Comparison of ENCODE assay signal across 1 cellular context in genomic region chrX:136890596-136890995, GRCh38.
TF ChIP-seq lines count a peak whose summit lies in the region.
"Not testable (repeated sequence)": the region's sequence is repeated elsewhere in the genome, so short reads cannot be mapped to it uniquely, and the experiment has no call there.

No MANE protein-coding gene starts in this region.

TF ChIP-seq in K562, 482 proteins besides CTCF, POLR2A, EP300 and RAD21 (continued from another document):
- 0 out of 2 replicates have a peak, but pooled peaks have one; percentile 19 for TF ChIP-seq SMARCA4 (IDR thresholded peaks at IDR 0.05)
- TF ChIP-seq, protein P1, sequence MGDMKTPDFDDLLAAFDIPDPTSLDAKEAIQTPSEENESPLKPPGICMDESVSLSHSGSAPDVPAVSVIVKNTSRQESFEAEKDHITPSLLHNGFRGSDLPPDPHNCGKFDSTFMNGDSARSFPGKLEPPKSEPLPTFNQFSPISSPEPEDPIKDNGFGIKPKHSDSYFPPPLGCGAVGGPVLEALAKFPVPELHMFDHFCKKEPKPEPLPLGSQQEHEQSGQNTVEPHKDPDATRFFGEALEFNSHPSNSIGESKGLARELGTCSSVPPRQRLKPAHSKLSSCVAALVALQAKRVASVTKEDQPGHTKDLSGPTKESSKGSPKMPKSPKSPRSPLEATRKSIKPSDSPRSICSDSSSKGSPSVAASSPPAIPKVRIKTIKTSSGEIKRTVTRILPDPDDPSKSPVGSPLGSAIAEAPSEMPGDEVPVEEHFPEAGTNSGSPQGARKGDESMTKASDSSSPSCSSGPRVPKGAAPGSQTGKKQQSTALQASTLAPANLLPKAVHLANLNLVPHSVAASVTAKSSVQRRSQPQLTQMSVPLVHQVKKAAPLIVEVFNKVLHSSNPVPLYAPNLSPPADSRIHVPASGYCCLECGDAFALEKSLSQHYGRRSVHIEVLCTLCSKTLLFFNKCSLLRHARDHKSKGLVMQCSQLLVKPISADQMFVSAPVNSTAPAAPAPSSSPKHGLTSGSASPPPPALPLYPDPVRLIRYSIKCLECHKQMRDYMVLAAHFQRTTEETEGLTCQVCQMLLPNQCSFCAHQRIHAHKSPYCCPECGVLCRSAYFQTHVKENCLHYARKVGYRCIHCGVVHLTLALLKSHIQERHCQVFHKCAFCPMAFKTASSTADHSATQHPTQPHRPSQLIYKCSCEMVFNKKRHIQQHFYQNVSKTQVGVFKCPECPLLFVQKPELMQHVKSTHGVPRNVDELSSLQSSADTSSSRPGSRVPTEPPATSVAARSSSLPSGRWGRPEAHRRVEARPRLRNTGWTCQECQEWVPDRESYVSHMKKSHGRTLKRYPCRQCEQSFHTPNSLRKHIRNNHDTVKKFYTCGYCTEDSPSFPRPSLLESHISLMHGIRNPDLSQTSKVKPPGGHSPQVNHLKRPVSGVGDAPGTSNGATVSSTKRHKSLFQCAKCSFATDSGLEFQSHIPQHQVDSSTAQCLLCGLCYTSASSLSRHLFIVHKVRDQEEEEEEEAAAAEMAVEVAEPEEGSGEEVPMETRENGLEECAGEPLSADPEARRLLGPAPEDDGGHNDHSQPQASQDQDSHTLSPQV (IDR thresholded peaks at IDR 0.05) = peak; percentile 89
- TF ChIP-seq, protein P2, sequence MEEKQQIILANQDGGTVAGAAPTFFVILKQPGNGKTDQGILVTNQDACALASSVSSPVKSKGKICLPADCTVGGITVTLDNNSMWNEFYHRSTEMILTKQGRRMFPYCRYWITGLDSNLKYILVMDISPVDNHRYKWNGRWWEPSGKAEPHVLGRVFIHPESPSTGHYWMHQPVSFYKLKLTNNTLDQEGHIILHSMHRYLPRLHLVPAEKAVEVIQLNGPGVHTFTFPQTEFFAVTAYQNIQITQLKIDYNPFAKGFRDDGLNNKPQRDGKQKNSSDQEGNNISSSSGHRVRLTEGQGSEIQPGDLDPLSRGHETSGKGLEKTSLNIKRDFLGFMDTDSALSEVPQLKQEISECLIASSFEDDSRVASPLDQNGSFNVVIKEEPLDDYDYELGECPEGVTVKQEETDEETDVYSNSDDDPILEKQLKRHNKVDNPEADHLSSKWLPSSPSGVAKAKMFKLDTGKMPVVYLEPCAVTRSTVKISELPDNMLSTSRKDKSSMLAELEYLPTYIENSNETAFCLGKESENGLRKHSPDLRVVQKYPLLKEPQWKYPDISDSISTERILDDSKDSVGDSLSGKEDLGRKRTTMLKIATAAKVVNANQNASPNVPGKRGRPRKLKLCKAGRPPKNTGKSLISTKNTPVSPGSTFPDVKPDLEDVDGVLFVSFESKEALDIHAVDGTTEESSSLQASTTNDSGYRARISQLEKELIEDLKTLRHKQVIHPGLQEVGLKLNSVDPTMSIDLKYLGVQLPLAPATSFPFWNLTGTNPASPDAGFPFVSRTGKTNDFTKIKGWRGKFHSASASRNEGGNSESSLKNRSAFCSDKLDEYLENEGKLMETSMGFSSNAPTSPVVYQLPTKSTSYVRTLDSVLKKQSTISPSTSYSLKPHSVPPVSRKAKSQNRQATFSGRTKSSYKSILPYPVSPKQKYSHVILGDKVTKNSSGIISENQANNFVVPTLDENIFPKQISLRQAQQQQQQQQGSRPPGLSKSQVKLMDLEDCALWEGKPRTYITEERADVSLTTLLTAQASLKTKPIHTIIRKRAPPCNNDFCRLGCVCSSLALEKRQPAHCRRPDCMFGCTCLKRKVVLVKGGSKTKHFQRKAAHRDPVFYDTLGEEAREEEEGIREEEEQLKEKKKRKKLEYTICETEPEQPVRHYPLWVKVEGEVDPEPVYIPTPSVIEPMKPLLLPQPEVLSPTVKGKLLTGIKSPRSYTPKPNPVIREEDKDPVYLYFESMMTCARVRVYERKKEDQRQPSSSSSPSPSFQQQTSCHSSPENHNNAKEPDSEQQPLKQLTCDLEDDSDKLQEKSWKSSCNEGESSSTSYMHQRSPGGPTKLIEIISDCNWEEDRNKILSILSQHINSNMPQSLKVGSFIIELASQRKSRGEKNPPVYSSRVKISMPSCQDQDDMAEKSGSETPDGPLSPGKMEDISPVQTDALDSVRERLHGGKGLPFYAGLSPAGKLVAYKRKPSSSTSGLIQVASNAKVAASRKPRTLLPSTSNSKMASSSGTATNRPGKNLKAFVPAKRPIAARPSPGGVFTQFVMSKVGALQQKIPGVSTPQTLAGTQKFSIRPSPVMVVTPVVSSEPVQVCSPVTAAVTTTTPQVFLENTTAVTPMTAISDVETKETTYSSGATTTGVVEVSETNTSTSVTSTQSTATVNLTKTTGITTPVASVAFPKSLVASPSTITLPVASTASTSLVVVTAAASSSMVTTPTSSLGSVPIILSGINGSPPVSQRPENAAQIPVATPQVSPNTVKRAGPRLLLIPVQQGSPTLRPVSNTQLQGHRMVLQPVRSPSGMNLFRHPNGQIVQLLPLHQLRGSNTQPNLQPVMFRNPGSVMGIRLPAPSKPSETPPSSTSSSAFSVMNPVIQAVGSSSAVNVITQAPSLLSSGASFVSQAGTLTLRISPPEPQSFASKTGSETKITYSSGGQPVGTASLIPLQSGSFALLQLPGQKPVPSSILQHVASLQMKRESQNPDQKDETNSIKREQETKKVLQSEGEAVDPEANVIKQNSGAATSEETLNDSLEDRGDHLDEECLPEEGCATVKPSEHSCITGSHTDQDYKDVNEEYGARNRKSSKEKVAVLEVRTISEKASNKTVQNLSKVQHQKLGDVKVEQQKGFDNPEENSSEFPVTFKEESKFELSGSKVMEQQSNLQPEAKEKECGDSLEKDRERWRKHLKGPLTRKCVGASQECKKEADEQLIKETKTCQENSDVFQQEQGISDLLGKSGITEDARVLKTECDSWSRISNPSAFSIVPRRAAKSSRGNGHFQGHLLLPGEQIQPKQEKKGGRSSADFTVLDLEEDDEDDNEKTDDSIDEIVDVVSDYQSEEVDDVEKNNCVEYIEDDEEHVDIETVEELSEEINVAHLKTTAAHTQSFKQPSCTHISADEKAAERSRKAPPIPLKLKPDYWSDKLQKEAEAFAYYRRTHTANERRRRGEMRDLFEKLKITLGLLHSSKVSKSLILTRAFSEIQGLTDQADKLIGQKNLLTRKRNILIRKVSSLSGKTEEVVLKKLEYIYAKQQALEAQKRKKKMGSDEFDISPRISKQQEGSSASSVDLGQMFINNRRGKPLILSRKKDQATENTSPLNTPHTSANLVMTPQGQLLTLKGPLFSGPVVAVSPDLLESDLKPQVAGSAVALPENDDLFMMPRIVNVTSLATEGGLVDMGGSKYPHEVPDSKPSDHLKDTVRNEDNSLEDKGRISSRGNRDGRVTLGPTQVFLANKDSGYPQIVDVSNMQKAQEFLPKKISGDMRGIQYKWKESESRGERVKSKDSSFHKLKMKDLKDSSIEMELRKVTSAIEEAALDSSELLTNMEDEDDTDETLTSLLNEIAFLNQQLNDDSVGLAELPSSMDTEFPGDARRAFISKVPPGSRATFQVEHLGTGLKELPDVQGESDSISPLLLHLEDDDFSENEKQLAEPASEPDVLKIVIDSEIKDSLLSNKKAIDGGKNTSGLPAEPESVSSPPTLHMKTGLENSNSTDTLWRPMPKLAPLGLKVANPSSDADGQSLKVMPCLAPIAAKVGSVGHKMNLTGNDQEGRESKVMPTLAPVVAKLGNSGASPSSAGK (IDR thresholded peaks at IDR 0.05) = peak; percentile 43; the same call in 1 of the 2 replicates
- 0 out of 2 replicates have a peak, but pooled peaks have one; percentile 48 for TF ChIP-seq ZNF395 (CRISPR knock-in tag; IDR thresholded peaks at IDR 0.05)
- not testable (repeated sequence) for TF ChIP-seq NR2C1 (IDR thresholded peaks at IDR 0.05)
- TF ChIP-seq NR2C1 (tag; IDR thresholded peaks at IDR 0.05) = peak; percentile 41; the same call in 1 of the 2 replicates
- TF ChIP-seq CXXC5 (CRISPR knock-in tag; IDR thresholded peaks at IDR 0.05) = 0 out of 2 replicates have a peak, but pooled peaks have one; percentile 19
- TF ChIP-seq ZNF766 (CRISPR knock-in tag; conservative IDR thresholded peaks at IDR 0.05) = peak; percentile 72; the same call in 1 of the 2 replicates
